8 cellular contexts compared by ENCODE assay signal in genomic region chr11:7577883-7578242, GRCh38.
A peak's percentile ranks its signal among the peaks of the same experiment; 100 is the strongest.
DNase-seq lines count a peak whose midpoint lies in the region; ATAC-seq, FAIRE-seq and TF ChIP-seq lines count a peak whose summit lies in the region.

No MANE protein-coding gene starts in this region.

- H3K4me2 ChIP-seq in A549: peak overlapping the region; percentile 42

- peak overlapping the region; percentile 72 for H3K27ac Mint-ChIP-seq in T-helper 17 cell

- TF ChIP-seq CTCF in A549 (IDR thresholded peaks at IDR 0.05): no peak
- TF ChIP-seq CTCF in fibroblast of villous mesenchyme (IDR thresholded peaks at IDR 0.05; ENCODE audit: insufficient read depth, low read depth, low read length): no peak
- no peak for TF ChIP-seq CTCF in psoas muscle (IDR thresholded peaks at IDR 0.05)

- intact Hi-C loops in psoas muscle (cut with DNase I): loop anchor here in 1 of 2 donors (2.0 to 10.0 kb wide), 2 partner anchors 65 to 407 kb away; partner anchors contain the start of genes EIF3F and PPFIBP2

- POLR2A ChIA-PET in A549 (lab: Yijun Ruan, JAX): no interaction called here

- H3K27me3 Mint-ChIP-seq in T-helper 17 cell: no peaks in the 10 kb centered on the region

- ATAC-seq in A549 (no peak), GM18909 (IDR thresholded peaks at IDR 0.05; ENCODE audit: poor library complexity, unreplicated experiment) (peak; percentile 71), T-helper 17 cell (peak; percentile 63), psoas muscle (peak; percentile 26 to 54 (median 30))

- TF ChIP-seq EP300 in A549 (IDR thresholded peaks at IDR 0.05): no peak

- H3K9me3 ChIP-seq in A549: no peaks in the 10 kb centered on the region
- H3K9me3 ChIP-seq in T-helper 17 cell (ENCODE audit: control insufficient read depth, low read length, poor library complexity, severe bottlenecking): no peaks in the 10 kb centered on the region
- H3K9me3 ChIP-seq in psoas muscle: no peaks in the 10 kb centered on the region

- H3K27ac ChIP-seq in A549: peak overlapping the region; percentile 25 to 88; a peak in 5 of 6 replicates
- peak overlapping the region; percentile 90 for H3K27ac ChIP-seq in psoas muscle

- TF ChIP-seq POLR2A in A549 (IDR thresholded peaks at IDR 0.05; ENCODE audit: low read length): no peak

- H3K4me1 ChIP-seq in A549: peaks cover 81% of the 10 kb centered on the region
- peaks cover 77% of the 10 kb centered on the region for H3K4me1 ChIP-seq in psoas muscle

- CTCF ChIA-PET in A549 (lab: Yijun Ruan, JAX): interaction anchor here (1.5 to 12.5 kb wide), 4 partner anchors 27 to 91 kb away, joined by 4 to 290 read pairs (median 106); partner anchors contain the start of gene CYB5R2

- peaks cover 50% of the 10 kb centered on the region for H3K4me1 Mint-ChIP-seq in T-helper 17 cell

- 58% methylated on average over 8 of the region's 8 CpGs for WGBS in A549 (ENCODE audit: missing lambda C conversion rate)
- 1 to 3% (median 1%) methylated on average over 8 of the region's 8 CpGs for WGBS in psoas muscle, 3 donors

- no peak for DNase-seq in A549 (ENCODE audit: low read depth in 1 of 2, low spot score in 1 of 2)
- DNase-seq in T-helper 17 cell: no peak
- no peak for DNase-seq in fibroblast of villous mesenchyme (ENCODE audit: low read depth)
- no peak for DNase-seq in psoas muscle
- no peak for DNase-seq in HK-2 (ENCODE audit: unreplicated experiment)
- DNase-seq in NCI-H2171 treated with DMSO at 0.1 percent for 48 hours (lab: John Stamatoyannopoulos, UW): no peak
- no peak for DNase-seq in NCI-H69 (lab: John Stamatoyannopoulos, UW)

- no peak for FAIRE-seq in A549 (lab: Jason Lieb, UNC)

- TF ChIP-seq RAD21 in A549 (conservative IDR thresholded peaks at IDR 0.05 in 1 of 2, IDR thresholded peaks at IDR 0.05 in 1 of 2): no peak

- H3K36me3 Mint-ChIP-seq in T-helper 17 cell (ENCODE audit: low read depth): peaks cover 2% of the 10 kb centered on the region

- H3K4me3 ChIP-seq in A549 (no peak overlapping the region), fibroblast of villous mesenchyme (ENCODE audit: low read depth, low read length) (peak overlapping the region; percentile 29), psoas muscle (peak overlapping the region; percentile 64)

- no peaks in the 10 kb centered on the region for H3K27me3 ChIP-seq in psoas muscle (ENCODE audit: insufficient read depth in 3 of 3, low read length in 2 of 3)

- H3K36me3 ChIP-seq in psoas muscle (ENCODE audit: insufficient read depth in 1 of 2, low read depth in 1 of 2): no peaks in the 10 kb centered on the region

- peak overlapping the region; percentile 83 for H3K4me3 Mint-ChIP-seq in T-helper 17 cell

TF ChIP-seq in A549, 52 proteins besides CTCF, POLR2A, EP300 and RAD21:
- TF ChIP-seq MAZ (IDR thresholded peaks at IDR 0.05; ENCODE audit: borderline replicate concordance, low read depth, low read length) (no peak), KDM1A (IDR thresholded peaks at IDR 0.05; ENCODE audit: low read depth) (no peak), JUNB (IDR thresholded peaks at IDR 0.05) (no peak), RFX5 (IDR thresholded peaks at IDR 0.05) (no peak), JUN (IDR thresholded peaks at IDR 0.05) (no peak), NFE2L2 (conservative IDR thresholded peaks at IDR 0.05; ENCODE audit: low read length) (no peak), USF2 (IDR thresholded peaks at IDR 0.05) (no peak), ZFP36 (IDR thresholded peaks at IDR 0.05; ENCODE audit: borderline replicate concordance, partially characterized antibody) (no peak), MYC (IDR thresholded peaks at IDR 0.05; ENCODE audit: borderline replicate concordance, low read length) (no peak), EHF (CRISPR knock-in tag; IDR thresholded peaks at IDR 0.05) (no peak), HDAC2 (IDR thresholded peaks at IDR 0.05) (no peak), REST (IDR thresholded peaks at IDR 0.05) (no peak), BHLHE40 (IDR thresholded peaks at IDR 0.05; ENCODE audit: low read depth, low read length) (no peak), CBX8 (IDR thresholded peaks at IDR 0.05) (no peak), HOXA7 (CRISPR knock-in tag; IDR thresholded peaks at IDR 0.05) (no peak)
TF ChIP-seq in A549: peak in this region for 0.

Comparison
In these comparisons a context has a peak if more than half of its experiments do, and no peak if none do; other contexts are left out.
1. ATAC-seq: peak in GM18909 (single experiment), T-helper 17 cell (single experiment) and psoas muscle (4 of 4); none in A549 (0 of 2).